Comparison of ENCODE assay signal across 18 cellular contexts in the genomic region with DNA sequence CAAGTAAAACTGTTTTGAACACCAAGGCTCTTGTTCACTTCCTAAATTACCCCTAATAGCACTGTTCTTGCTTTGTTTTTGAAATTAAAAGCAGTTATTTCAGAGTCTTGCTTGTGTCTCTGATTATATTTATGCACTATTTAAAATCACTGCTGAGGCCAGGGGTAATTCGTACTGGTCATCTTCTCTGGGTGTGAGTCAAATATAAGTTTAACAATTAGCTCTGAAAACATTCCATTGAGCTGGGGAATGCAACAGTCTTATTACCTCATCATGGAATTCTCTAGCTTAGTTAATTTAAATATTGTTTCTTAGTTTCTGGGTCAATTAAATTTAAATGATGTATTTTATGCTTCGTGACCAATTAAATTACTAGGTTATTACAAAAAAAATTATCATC.
DNase-seq lines count a peak whose midpoint lies in the region; ATAC-seq and TF ChIP-seq lines count a peak whose summit lies in the region.
"Had no signal": no experiment of that assay in that cellular context is flagged by ENCODE, and none has a peak within 500 bp of the region (broad histone marks: within the 10 kb centered on the region; RNA-seq: fewer than 3 reads in every experiment).

No MANE protein-coding gene starts in this region.

- no peaks in the 10 kb centered on the region for H3K9me3 Mint-ChIP-seq in activated T-cell treated with anti-CD3 and anti-CD28 coated beads, Interleukin-2, amount 50 U/mL, for 72 hours
- H3K9me3 Mint-ChIP-seq: activated naive CD4-positive, alpha-beta T cell treated with anti-CD3 and anti-CD28 coated beads for 36 hours; activated T-cell treated with anti-CD3 and anti-CD28 coated beads, Interleukin-2, amount 50 U/mL, for 4 hours; effector memory CD8-positive, alpha-beta T cell; natural killer cell treated with Interleukin-12 subunit alpha and Interleukin-12 subunit beta and Interleukin-15 and Interleukin-18, amount 100 ng/mL, for 72 hours had no signal

- H3K36me3 ChIP-seq in Karpas-422 (ENCODE audit: insufficient read depth, low read length) (no peaks in the 10 kb centered on the region), muscle layer of duodenum (ENCODE audit: control insufficient read depth in 1 of 2, insufficient read depth in 2 of 2, low read length in 2 of 2) (peaks cover 9 to 16% of the 10 kb centered on the region in 2 donors), uterus (no peaks in the 10 kb centered on the region)
- H3K36me3 ChIP-seq: BE2C, MG63 had no signal

- TF ChIP-seq CTCF in epithelial cell of esophagus (IDR thresholded peaks at IDR 0.05; ENCODE audit: insufficient read depth, low read depth, low read length, missing control alignments) (no peak), uterus (IDR thresholded peaks at IDR 0.05) (no peak)

- peaks cover 4% of the 10 kb centered on the region for H3K27me3 Mint-ChIP-seq in activated T-cell treated with anti-CD3 and anti-CD28 coated beads, Interleukin-2, amount 50 U/mL, for 72 hours (ENCODE audit: low read depth)

- H3K9me3 ChIP-seq in Karpas-422 (ENCODE audit: low read length), result no peaks in the 10 kb centered on the region
- H3K9me3 ChIP-seq in muscle layer of duodenum (ENCODE audit: control insufficient read depth in 1 of 2, low read length in 2 of 2), result no peaks in the 10 kb centered on the region
- no peaks in the 10 kb centered on the region for H3K9me3 ChIP-seq in uterus
- H3K9me3 ChIP-seq: BE2C, MG63, upper lobe of left lung had no signal

- H3K27ac Mint-ChIP-seq in activated T-cell treated with anti-CD3 and anti-CD28 coated beads, Interleukin-2, amount 50 U/mL, for 72 hours, result no peak overlapping the region
- H3K27ac Mint-ChIP-seq: activated naive CD4-positive, alpha-beta T cell treated with anti-CD3 and anti-CD28 coated beads for 36 hours; effector memory CD8-positive, alpha-beta T cell; natural killer cell treated with Interleukin-12 subunit alpha and Interleukin-12 subunit beta and Interleukin-15 and Interleukin-18, amount 100 ng/mL, for 72 hours had no signal

- no peaks in the 10 kb centered on the region for H4K20me1 ChIP-seq in Karpas-422 (ENCODE audit: insufficient read depth, low read depth, low read length)

- no peaks in the 10 kb centered on the region for H3K36me3 Mint-ChIP-seq in activated T-cell treated with anti-CD3 and anti-CD28 coated beads, Interleukin-2, amount 50 U/mL, for 72 hours (ENCODE audit: insufficient read depth in 2 of 2)
- H3K36me3 Mint-ChIP-seq: natural killer cell treated with Interleukin-12 subunit alpha and Interleukin-12 subunit beta and Interleukin-15 and Interleukin-18, amount 100 ng/mL, for 72 hours had no signal

- no peak overlapping the region for H3K4me3 Mint-ChIP-seq in activated T-cell treated with anti-CD3 and anti-CD28 coated beads, Interleukin-2, amount 50 U/mL, for 72 hours
- H3K4me3 Mint-ChIP-seq: activated naive CD4-positive, alpha-beta T cell treated with anti-CD3 and anti-CD28 coated beads for 36 hours; activated T-cell treated with anti-CD3 and anti-CD28 coated beads, Interleukin-2, amount 50 U/mL, for 4 hours; effector memory CD8-positive, alpha-beta T cell; natural killer cell treated with Interleukin-12 subunit alpha and Interleukin-12 subunit beta and Interleukin-15 and Interleukin-18, amount 100 ng/mL, for 72 hours had no signal

- H3K4me2 ChIP-seq in Karpas-422 (ENCODE audit: low read depth, low read length, poor library complexity, severe bottlenecking), result peak overlapping the region; percentile 87

- peaks cover 99% of the 10 kb centered on the region for H3K4me1 ChIP-seq in Karpas-422 (ENCODE audit: low read length)
- H3K4me1 ChIP-seq in muscle layer of duodenum (ENCODE audit: control insufficient read depth in 1 of 2, insufficient read depth in 2 of 2, low read length in 2 of 2), result peaks cover 10 to 45% of the 10 kb centered on the region in 2 donors
- peaks cover 5 to 17% of the 10 kb centered on the region in 2 donors for H3K4me1 ChIP-seq in uterus

- H3K4me1 Mint-ChIP-seq in activated T-cell treated with anti-CD3 and anti-CD28 coated beads, Interleukin-2, amount 50 U/mL, for 72 hours (ENCODE audit: low read depth), result peaks cover 2% of the 10 kb centered on the region

- no peak for TF ChIP-seq POLR2A in uterus (IDR thresholded peaks at IDR 0.05)

- peak overlapping the region; percentile 69 for H3K9ac ChIP-seq in Karpas-422 (ENCODE audit: low read length)

- no peaks in the 10 kb centered on the region for H3K9me2 ChIP-seq in Karpas-422 (replicated peaks; ENCODE audit: insufficient read depth, low read length)

- no peak overlapping the region for H2AFZ ChIP-seq in Karpas-422 (ENCODE audit: low read length)

- intact Hi-C loops in uterus (cut with DNase I; ENCODE audit: low total_unique reads), result no loop called here

- no peak for DNase-seq in Karpas-422
- peak; percentile 33 for DNase-seq in epithelial cell of esophagus (ENCODE audit: low read depth)
- no peak for DNase-seq in uterus
- no peak for DNase-seq in activated CD4-positive, alpha-beta T cell treated with anti-CD3 and anti-CD28 coated beads, Interleukin-2, amount 50 U/mL, for 4 hours
- no peak for DNase-seq in activated T-cell treated with anti-CD3 and anti-CD28 coated beads, Interleukin-2, amount 50 U/mL, for 72 hours
- DNase-seq: activated CD4-positive, CD25-positive, alpha-beta regulatory T cell treated with anti-CD3 and anti-CD28 coated beads, Interleukin-2, amount 50 U/mL, for 72 hours; activated naive CD4-positive, alpha-beta T cell treated with anti-CD3 and anti-CD28 coated beads for 36 hours; activated T-cell treated with anti-CD3 and anti-CD28 coated beads, Interleukin-2, amount 50 U/mL, for 4 hours; anterior cingulate cortex; DND-41; effector memory CD8-positive, alpha-beta T cell; mammary epithelial cell; MG63; upper lobe of left lung had no signal

- H3K27ac ChIP-seq in Karpas-422 (ENCODE audit: low read length) (peak overlapping the region; percentile 97), muscle layer of duodenum (ENCODE audit: low read length) (peak overlapping the region; percentile 40), uterus (peak overlapping the region; percentile 32 to 40)

- H3K4me3 ChIP-seq in Karpas-422 (ENCODE audit: low read length) (peak overlapping the region; percentile 54), epithelial cell of esophagus (ENCODE audit: low read length) (no peak overlapping the region), muscle layer of duodenum (ENCODE audit: low read depth in 1 of 2, low read length in 2 of 2) (no peak overlapping the region), uterus (no peak overlapping the region)
- H3K4me3 ChIP-seq: MG63, upper lobe of left lung had no signal

- no peaks in the 10 kb centered on the region for H3K79me2 ChIP-seq in Karpas-422 (ENCODE audit: low read length)

- ATAC-seq in HG02981 (IDR thresholded peaks at IDR 0.05; ENCODE audit: unreplicated experiment), result no peak
- ATAC-seq in activated T-cell treated with anti-CD3 and anti-CD28 coated beads, Interleukin-2, amount 50 U/mL, for 72 hours (replicated peaks in 1 of 2), result no peak
- ATAC-seq: activated T-cell treated with anti-CD3 and anti-CD28 coated beads, Interleukin-2, amount 50 U/mL, for 4 hours; effector memory CD8-positive, alpha-beta T cell; natural killer cell treated with Interleukin-12 subunit alpha and Interleukin-12 subunit beta and Interleukin-15 and Interleukin-18, amount 100 ng/mL, for 72 hours had no signal

- H3K27me3 ChIP-seq in Karpas-422 (ENCODE audit: low read length) (no peaks in the 10 kb centered on the region), muscle layer of duodenum (ENCODE audit: low read depth, low read length) (no peaks in the 10 kb centered on the region), uterus (no peaks in the 10 kb centered on the region)
- H3K27me3 ChIP-seq: BE2C, MG63 had no signal

Comparison
In these comparisons a context has a peak if more than half of its experiments do, and no peak if none do; other contexts are left out.
1. H3K27ac ChIP-seq: peak in every context shown above with its lines; median percentile 97 in Karpas-422; 40 in muscle layer of duodenum; 36 in uterus.